ENCODE assay signal across 21 cellular contexts in genomic region chr5:37768362-37768761, GRCh38.
DNase-seq lines count a peak whose midpoint lies in the region; ATAC-seq and TF ChIP-seq lines count a peak whose summit lies in the region.
"Had no signal": no experiment of that assay in that cellular context is flagged by ENCODE, and none has a peak within 500 bp of the region (broad histone marks: within the 10 kb centered on the region; RNA-seq: fewer than 3 reads in every experiment).

No MANE protein-coding gene starts in this region.

- no peaks in the 10 kb centered on the region for H3K9me2 ChIP-seq in hepatocyte (replicated peaks; ENCODE audit: insufficient read depth)

- TF ChIP-seq CTCF in liver (IDR thresholded peaks at IDR 0.05; ENCODE audit: low read depth, low read length, missing input control) (no peak), right lobe of liver (IDR thresholded peaks at IDR 0.05) (no peak), hepatocyte (IDR thresholded peaks at IDR 0.05; ENCODE audit: poor library complexity) (no peak)

- H3K79me2 ChIP-seq in hepatocyte: no peaks in the 10 kb centered on the region

- no peak overlapping the region for H3K9ac ChIP-seq in liver (ENCODE audit: low read depth in 1 of 2, low read length in 2 of 2)
- H3K9ac ChIP-seq: BLaER1, GM23248 had no signal

- H3K4me2 ChIP-seq in hepatocyte: no peak overlapping the region
- H3K4me2 ChIP-seq: BLaER1 had no signal

- no peak for ATAC-seq in right lobe of liver
- ATAC-seq in HG03520 (IDR thresholded peaks at IDR 0.05; ENCODE audit: unreplicated experiment): no peak
- ATAC-seq: GM12878 had no signal

- no peak overlapping the region for H3K27ac ChIP-seq in liver (ENCODE audit: low read depth in 1 of 2, low read length in 2 of 2)
- H3K27ac ChIP-seq in right lobe of liver: no peak overlapping the region
- peak overlapping the region; percentile 45 for H3K27ac ChIP-seq in hepatocyte
- peak overlapping the region; percentile 89 for H3K27ac ChIP-seq in substantia nigra (ENCODE audit: low read depth, low read length, poor library complexity, severe bottlenecking)
- H3K27ac ChIP-seq: 22Rv1, BLaER1, C4-2B, GM23248 had no signal

- H3K27me3 ChIP-seq in liver (ENCODE audit: control insufficient read depth in 4 of 4, insufficient read depth in 4 of 4, low read length in 3 of 4): no peaks in the 10 kb centered on the region
- no peaks in the 10 kb centered on the region for H3K27me3 ChIP-seq in right lobe of liver
- no peaks in the 10 kb centered on the region for H3K27me3 ChIP-seq in hepatocyte
- H3K27me3 ChIP-seq: BLaER1 had no signal

- H3K36me3 ChIP-seq in liver (ENCODE audit: control insufficient read depth in 4 of 4, insufficient read depth in 3 of 4, low read depth in 1 of 4, low read length in 3 of 4) (no peaks in the 10 kb centered on the region), right lobe of liver (no peaks in the 10 kb centered on the region), hepatocyte (replicated peaks; ENCODE audit: insufficient read depth, low read depth) (no peaks in the 10 kb centered on the region)
- H3K36me3 ChIP-seq: BLaER1 had no signal

- H3K4me3 ChIP-seq in liver (ENCODE audit: low read depth in 1 of 3, low read length in 3 of 3) (no peak overlapping the region), right lobe of liver (no peak overlapping the region), hepatocyte (no peak overlapping the region)
- H3K4me3 ChIP-seq: BLaER1, GM12878, GM23248 had no signal

- DNase-seq in right lobe of liver (no peak), hepatocyte (ENCODE audit: low spot score) (no peak), substantia nigra (lab: John Stamatoyannopoulos, UW) (no peak), immature natural killer cell (no peak)
- no peak for DNase-seq in activated naive CD4-positive, alpha-beta T cell treated with anti-CD3 and anti-CD28 coated beads, Interleukin-2, amount 10 ng/mL, durations not matched to agents 7 days and 5 days
- DNase-seq: CD4-positive, CD25-positive, alpha-beta regulatory T cell; CD8-positive, alpha-beta memory T cell; DMS 273 treated with DMSO at 0.1 percent for 48 hours; DMS79; EL; GDM1; GM23248; H7; HCEC 1CT had no signal

- H3K36me3 Mint-ChIP-seq in activated naive CD4-positive, alpha-beta T cell treated with anti-CD3 and anti-CD28 coated beads, Interleukin-2, amount 10 ng/mL, durations not matched to agents 7 days and 5 days: no peaks in the 10 kb centered on the region
- H3K36me3 Mint-ChIP-seq in immature natural killer cell: peaks cover 0 to 5% (median 3%) of the 10 kb centered on the region in 3 donors
- H3K36me3 Mint-ChIP-seq: CD4-positive, CD25-positive, alpha-beta regulatory T cell had no signal

- intact Hi-C loops in right lobe of liver (cut with DNase I): no loop called here

- H3K4me1 ChIP-seq in liver (ENCODE audit: control insufficient read depth in 4 of 4, insufficient read depth in 4 of 4, low read length in 3 of 4) (peaks cover 8 to 53% (median 42%) of the 10 kb centered on the region in 4 donors), right lobe of liver (peaks cover 0 to 35% (median 17%) of the 10 kb centered on the region in 4 donors), hepatocyte (ENCODE audit: insufficient read depth) (no peaks in the 10 kb centered on the region)
- H3K4me1 ChIP-seq: BLaER1 had no signal

- H3K9me3 Mint-ChIP-seq in activated naive CD4-positive, alpha-beta T cell treated with anti-CD3 and anti-CD28 coated beads, Interleukin-2, amount 10 ng/mL, durations not matched to agents 7 days and 5 days: peaks cover 2% of the 10 kb centered on the region
- peaks cover 0 to 7% (median 2%) of the 10 kb centered on the region in 6 donors for H3K9me3 Mint-ChIP-seq in immature natural killer cell

- CTCF ChIA-PET in activated naive CD4-positive, alpha-beta T cell treated with anti-CD3 and anti-CD28 coated beads, Interleukin-2, amount 10 ng/mL, durations not matched to agents 7 days and 5 days (lab: Charles Lee): no interaction called here

- no peaks in the 10 kb centered on the region for H3K27me3 Mint-ChIP-seq in activated naive CD4-positive, alpha-beta T cell treated with anti-CD3 and anti-CD28 coated beads, Interleukin-2, amount 10 ng/mL, durations not matched to agents 7 days and 5 days
- H3K27me3 Mint-ChIP-seq in immature natural killer cell (ENCODE audit: low read depth in 3 of 3): peaks cover 2 to 5% (median 3%) of the 10 kb centered on the region in 3 donors

- H3K4me3 Mint-ChIP-seq in activated naive CD4-positive, alpha-beta T cell treated with anti-CD3 and anti-CD28 coated beads, Interleukin-2, amount 10 ng/mL, durations not matched to agents 7 days and 5 days: no peak overlapping the region
- H3K4me3 Mint-ChIP-seq in immature natural killer cell: no peak overlapping the region
- H3K4me3 Mint-ChIP-seq: B cell; CD4-positive, CD25-positive, alpha-beta regulatory T cell; CD8-positive, alpha-beta memory T cell had no signal

- no peak for TF ChIP-seq RAD21 in liver (IDR thresholded peaks at IDR 0.05)

- H3K4me1 Mint-ChIP-seq in activated naive CD4-positive, alpha-beta T cell treated with anti-CD3 and anti-CD28 coated beads, Interleukin-2, amount 10 ng/mL, durations not matched to agents 7 days and 5 days: no peaks in the 10 kb centered on the region
- H3K4me1 Mint-ChIP-seq in immature natural killer cell: no peaks in the 10 kb centered on the region
- H3K4me1 Mint-ChIP-seq: B cell; CD4-positive, CD25-positive, alpha-beta regulatory T cell; CD8-positive, alpha-beta memory T cell had no signal

- no peaks in the 10 kb centered on the region for H4K20me1 ChIP-seq in hepatocyte (ENCODE audit: insufficient read depth, poor library complexity, severe bottlenecking)
- H4K20me1 ChIP-seq: BLaER1 had no signal

- no peak for TF ChIP-seq POLR2A in right lobe of liver (IDR thresholded peaks at IDR 0.05)

- no peak overlapping the region for H3K27ac Mint-ChIP-seq in activated naive CD4-positive, alpha-beta T cell treated with anti-CD3 and anti-CD28 coated beads, Interleukin-2, amount 10 ng/mL, durations not matched to agents 7 days and 5 days
- no peak overlapping the region for H3K27ac Mint-ChIP-seq in immature natural killer cell
- H3K27ac Mint-ChIP-seq: B cell; CD4-positive, CD25-positive, alpha-beta regulatory T cell; CD8-positive, alpha-beta memory T cell had no signal

- H3K9me3 ChIP-seq in liver (ENCODE audit: control insufficient read depth in 4 of 4, low read length in 3 of 4) (no peaks in the 10 kb centered on the region), right lobe of liver (no peaks in the 10 kb centered on the region), hepatocyte (ENCODE audit: low read depth) (no peaks in the 10 kb centered on the region)
- H3K9me3 ChIP-seq: BLaER1 had no signal

- H2AFZ ChIP-seq in hepatocyte: no peak overlapping the region
- H2AFZ ChIP-seq: GM23248 had no signal

TF ChIP-seq in liver, 16 proteins besides CTCF, POLR2A, EP300 and RAD21:
- no peak for TF ChIP-seq JUND (IDR thresholded peaks at IDR 0.05)
- TF ChIP-seq SP1 (IDR thresholded peaks at IDR 0.05): peak; percentile 14
- TF ChIP-seq, protein P1, sequence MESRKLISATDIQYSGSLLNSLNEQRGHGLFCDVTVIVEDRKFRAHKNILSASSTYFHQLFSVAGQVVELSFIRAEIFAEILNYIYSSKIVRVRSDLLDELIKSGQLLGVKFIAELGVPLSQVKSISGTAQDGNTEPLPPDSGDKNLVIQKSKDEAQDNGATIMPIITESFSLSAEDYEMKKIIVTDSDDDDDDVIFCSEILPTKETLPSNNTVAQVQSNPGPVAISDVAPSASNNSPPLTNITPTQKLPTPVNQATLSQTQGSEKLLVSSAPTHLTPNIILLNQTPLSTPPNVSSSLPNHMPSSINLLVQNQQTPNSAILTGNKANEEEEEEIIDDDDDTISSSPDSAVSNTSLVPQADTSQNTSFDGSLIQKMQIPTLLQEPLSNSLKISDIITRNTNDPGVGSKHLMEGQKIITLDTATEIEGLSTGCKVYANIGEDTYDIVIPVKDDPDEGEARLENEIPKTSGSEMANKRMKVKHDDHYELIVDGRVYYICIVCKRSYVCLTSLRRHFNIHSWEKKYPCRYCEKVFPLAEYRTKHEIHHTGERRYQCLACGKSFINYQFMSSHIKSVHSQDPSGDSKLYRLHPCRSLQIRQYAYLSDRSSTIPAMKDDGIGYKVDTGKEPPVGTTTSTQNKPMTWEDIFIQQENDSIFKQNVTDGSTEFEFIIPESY (IDR thresholded peaks at IDR 0.05): no peak
- peak; percentile 60 to 70 for TF ChIP-seq HNF4A (conservative IDR thresholded peaks at IDR 0.05)
- TF ChIP-seq, protein P2, sequence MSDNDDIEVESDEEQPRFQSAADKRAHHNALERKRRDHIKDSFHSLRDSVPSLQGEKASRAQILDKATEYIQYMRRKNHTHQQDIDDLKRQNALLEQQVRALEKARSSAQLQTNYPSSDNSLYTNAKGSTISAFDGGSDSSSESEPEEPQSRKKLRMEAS (IDR thresholded peaks at IDR 0.05): no peak
- TF ChIP-seq REST (IDR thresholded peaks at IDR 0.05): no peak
- TF ChIP-seq GABPA (IDR thresholded peaks at IDR 0.05 in 1 of 2, conservative IDR thresholded peaks at IDR 0.05 in 1 of 2): no peak
- no peak for TF ChIP-seq TAF1 (conservative IDR thresholded peaks at IDR 0.05)
- TF ChIP-seq HNF4G (IDR thresholded peaks at IDR 0.05): no peak
- no peak for TF ChIP-seq FOXA1 (IDR thresholded peaks at IDR 0.05)
- no peak for TF ChIP-seq NR2F2 (IDR thresholded peaks at IDR 0.05)
- peak in 1 of 2 donors; percentile 66 for TF ChIP-seq RXRA (IDR thresholded peaks at IDR 0.05)

Comparison
In these comparisons a context has a peak if more than half of its experiments do, and no peak if none do; other contexts are left out.
1. H3K27ac ChIP-seq: peak in hepatocyte (single experiment) and substantia nigra (single experiment); none in liver (0 of 2) and right lobe of liver (0 of 3).